1 cellular context compared by ENCODE assay signal in genomic region chr11:75204012-75204674, GRCh38.
TF ChIP-seq lines count a peak whose summit lies in the region.

No MANE protein-coding gene starts in this region.

TF ChIP-seq in HepG2, 621 proteins besides CTCF, POLR2A, EP300 and RAD21 (continued from another document and continues in another):
- TF ChIP-seq, protein P1, sequence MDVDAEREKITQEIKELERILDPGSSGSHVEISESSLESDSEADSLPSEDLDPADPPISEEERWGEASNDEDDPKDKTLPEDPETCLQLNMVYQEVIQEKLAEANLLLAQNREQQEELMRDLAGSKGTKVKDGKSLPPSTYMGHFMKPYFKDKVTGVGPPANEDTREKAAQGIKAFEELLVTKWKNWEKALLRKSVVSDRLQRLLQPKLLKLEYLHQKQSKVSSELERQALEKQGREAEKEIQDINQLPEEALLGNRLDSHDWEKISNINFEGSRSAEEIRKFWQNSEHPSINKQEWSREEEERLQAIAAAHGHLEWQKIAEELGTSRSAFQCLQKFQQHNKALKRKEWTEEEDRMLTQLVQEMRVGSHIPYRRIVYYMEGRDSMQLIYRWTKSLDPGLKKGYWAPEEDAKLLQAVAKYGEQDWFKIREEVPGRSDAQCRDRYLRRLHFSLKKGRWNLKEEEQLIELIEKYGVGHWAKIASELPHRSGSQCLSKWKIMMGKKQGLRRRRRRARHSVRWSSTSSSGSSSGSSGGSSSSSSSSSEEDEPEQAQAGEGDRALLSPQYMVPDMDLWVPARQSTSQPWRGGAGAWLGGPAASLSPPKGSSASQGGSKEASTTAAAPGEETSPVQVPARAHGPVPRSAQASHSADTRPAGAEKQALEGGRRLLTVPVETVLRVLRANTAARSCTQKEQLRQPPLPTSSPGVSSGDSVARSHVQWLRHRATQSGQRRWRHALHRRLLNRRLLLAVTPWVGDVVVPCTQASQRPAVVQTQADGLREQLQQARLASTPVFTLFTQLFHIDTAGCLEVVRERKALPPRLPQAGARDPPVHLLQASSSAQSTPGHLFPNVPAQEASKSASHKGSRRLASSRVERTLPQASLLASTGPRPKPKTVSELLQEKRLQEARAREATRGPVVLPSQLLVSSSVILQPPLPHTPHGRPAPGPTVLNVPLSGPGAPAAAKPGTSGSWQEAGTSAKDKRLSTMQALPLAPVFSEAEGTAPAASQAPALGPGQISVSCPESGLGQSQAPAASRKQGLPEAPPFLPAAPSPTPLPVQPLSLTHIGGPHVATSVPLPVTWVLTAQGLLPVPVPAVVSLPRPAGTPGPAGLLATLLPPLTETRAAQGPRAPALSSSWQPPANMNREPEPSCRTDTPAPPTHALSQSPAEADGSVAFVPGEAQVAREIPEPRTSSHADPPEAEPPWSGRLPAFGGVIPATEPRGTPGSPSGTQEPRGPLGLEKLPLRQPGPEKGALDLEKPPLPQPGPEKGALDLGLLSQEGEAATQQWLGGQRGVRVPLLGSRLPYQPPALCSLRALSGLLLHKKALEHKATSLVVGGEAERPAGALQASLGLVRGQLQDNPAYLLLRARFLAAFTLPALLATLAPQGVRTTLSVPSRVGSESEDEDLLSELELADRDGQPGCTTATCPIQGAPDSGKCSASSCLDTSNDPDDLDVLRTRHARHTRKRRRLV (CRISPR knock-in tag; IDR thresholded peaks at IDR 0.05): no peak
- TF ChIP-seq, protein P2, sequence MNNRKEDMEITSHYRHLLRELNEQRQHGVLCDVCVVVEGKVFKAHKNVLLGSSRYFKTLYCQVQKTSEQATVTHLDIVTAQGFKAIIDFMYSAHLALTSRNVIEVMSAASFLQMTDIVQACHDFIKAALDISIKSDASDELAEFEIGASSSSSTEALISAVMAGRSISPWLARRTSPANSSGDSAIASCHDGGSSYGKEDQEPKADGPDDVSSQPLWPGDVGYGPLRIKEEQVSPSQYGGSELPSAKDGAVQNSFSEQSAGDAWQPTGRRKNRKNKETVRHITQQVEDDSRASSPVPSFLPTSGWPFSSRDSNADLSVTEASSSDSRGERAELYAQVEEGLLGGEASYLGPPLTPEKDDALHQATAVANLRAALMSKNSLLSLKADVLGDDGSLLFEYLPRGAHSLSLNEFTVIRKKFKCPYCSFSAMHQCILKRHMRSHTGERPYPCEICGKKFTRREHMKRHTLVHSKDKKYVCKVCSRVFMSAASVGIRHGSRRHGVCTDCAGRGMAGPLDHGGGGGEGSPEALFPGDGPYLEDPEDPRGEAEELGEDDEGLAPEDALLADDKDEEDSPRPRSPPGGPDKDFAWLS (CRISPR knock-in tag; IDR thresholded peaks at IDR 0.05; ENCODE audit: borderline replicate concordance): no peak
- TF ChIP-seq, protein P3, sequence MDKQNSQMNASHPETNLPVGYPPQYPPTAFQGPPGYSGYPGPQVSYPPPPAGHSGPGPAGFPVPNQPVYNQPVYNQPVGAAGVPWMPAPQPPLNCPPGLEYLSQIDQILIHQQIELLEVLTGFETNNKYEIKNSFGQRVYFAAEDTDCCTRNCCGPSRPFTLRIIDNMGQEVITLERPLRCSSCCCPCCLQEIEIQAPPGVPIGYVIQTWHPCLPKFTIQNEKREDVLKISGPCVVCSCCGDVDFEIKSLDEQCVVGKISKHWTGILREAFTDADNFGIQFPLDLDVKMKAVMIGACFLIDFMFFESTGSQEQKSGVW (CRISPR knock-in tag; IDR thresholded peaks at IDR 0.05; ENCODE audit: borderline replicate concordance): no peak
- TF ChIP-seq ZNF788 (CRISPR knock-in tag; IDR thresholded peaks at IDR 0.05; ENCODE audit: borderline replicate concordance) (0 out of 2 replicates have a peak, but pooled peaks have one; percentile 39), ZNF33B (CRISPR knock-in tag; IDR thresholded peaks at IDR 0.05) (no peak), KLF9 (CRISPR knock-in tag; IDR thresholded peaks at IDR 0.05; ENCODE audit: low read depth) (no peak), CBX1 (IDR thresholded peaks at IDR 0.05; ENCODE audit: low read depth) (no peak), GMEB2 (CRISPR knock-in tag; IDR thresholded peaks at IDR 0.05; ENCODE audit: low read depth) (no peak), PCBP1 (IDR thresholded peaks at IDR 0.05; ENCODE audit: borderline replicate concordance, low read depth, low read length) (no peak), ZNF598 (CRISPR knock-in tag; IDR thresholded peaks at IDR 0.05; ENCODE audit: borderline replicate concordance) (no peak), ZNF749 (CRISPR knock-in tag; IDR thresholded peaks at IDR 0.05; ENCODE audit: borderline replicate concordance) (no peak), NBN (conservative IDR thresholded peaks at IDR 0.05) (no peak), GTF2F1 (IDR thresholded peaks at IDR 0.05; ENCODE audit: low read length) (no peak), RERE (CRISPR knock-in tag; IDR thresholded peaks at IDR 0.05; ENCODE audit: low read depth) (no peak), ZZZ3 (CRISPR knock-in tag; IDR thresholded peaks at IDR 0.05; ENCODE audit: borderline replicate concordance) (no peak), ZNF782 (CRISPR knock-in tag; IDR thresholded peaks at IDR 0.05; ENCODE audit: borderline replicate concordance) (no peak; the same call in 1 of the 2 replicates), HOXA5 (CRISPR knock-in tag; IDR thresholded peaks at IDR 0.05) (peak; percentile 42; the same call in 1 of the 2 replicates), ZNF280B (CRISPR knock-in tag; IDR thresholded peaks at IDR 0.05; ENCODE audit: borderline replicate concordance) (no peak; the same call in 1 of the 2 replicates), DR1 (CRISPR knock-in tag; IDR thresholded peaks at IDR 0.05) (no peak), CREB1 (IDR thresholded peaks at IDR 0.05) (peak; percentile 36; the same call in 1 of the 2 replicates), CREB1 (CRISPR knock-in tag; IDR thresholded peaks at IDR 0.05) (peak; percentile 79), SSRP1 (CRISPR knock-in tag; IDR thresholded peaks at IDR 0.05) (no peak), SMAD3 (CRISPR knock-in tag; IDR thresholded peaks at IDR 0.05) (0 out of 2 replicates have a peak, but pooled peaks have one; percentile 53)
- TF ChIP-seq, protein P4, sequence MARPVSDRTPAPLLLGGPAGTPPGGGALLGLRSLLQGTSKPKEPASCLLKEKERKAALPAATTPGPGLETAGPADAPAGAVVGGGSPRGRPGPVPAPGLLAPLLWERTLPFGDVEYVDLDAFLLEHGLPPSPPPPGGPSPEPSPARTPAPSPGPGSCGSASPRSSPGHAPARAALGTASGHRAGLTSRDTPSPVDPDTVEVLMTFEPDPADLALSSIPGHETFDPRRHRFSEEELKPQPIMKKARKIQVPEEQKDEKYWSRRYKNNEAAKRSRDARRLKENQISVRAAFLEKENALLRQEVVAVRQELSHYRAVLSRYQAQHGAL (CRISPR knock-in tag; IDR thresholded peaks at IDR 0.05; ENCODE audit: not compliant biosample characterization): no peak
- TF ChIP-seq, protein P5, sequence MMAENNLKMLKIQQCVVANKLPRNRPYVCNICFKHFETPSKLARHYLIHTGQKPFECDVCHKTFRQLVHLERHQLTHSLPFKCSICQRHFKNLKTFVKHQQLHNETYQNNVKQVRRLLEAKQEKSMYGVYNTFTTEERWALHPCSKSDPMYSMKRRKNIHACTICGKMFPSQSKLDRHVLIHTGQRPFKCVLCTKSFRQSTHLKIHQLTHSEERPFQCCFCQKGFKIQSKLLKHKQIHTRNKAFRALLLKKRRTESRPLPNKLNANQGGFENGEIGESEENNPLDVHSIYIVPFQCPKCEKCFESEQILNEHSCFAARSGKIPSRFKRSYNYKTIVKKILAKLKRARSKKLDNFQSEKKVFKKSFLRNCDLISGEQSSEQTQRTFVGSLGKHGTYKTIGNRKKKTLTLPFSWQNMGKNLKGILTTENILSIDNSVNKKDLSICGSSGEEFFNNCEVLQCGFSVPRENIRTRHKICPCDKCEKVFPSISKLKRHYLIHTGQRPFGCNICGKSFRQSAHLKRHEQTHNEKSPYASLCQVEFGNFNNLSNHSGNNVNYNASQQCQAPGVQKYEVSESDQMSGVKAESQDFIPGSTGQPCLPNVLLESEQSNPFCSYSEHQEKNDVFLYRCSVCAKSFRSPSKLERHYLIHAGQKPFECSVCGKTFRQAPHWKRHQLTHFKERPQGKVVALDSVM (CRISPR knock-in tag; IDR thresholded peaks at IDR 0.05): no peak; the same call in 1 of the 2 replicates
